In the genomic region with DNA sequence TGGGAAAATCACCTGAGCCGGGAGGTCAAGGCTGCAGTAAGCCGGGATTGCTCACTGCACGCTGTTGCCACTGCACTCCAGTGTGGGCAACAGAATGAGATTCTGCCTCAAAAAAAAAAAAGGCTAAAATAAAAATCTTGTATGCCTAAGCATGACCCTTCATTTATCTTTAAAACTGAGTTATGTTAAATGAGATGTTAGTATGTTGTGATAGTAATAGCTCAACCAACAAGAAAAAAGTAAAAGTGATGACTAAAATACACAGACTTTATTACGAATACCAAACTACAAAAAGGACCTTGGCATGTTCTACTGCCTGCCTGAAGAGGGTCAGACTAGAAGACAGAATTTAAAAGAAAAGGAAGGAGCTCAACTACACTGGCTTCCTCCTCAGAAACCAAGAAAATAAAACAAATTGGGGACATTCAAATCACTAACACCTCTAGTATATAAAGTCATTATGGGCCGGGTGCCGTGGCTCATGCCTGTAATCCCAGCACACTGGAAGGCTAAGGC, we compare ENCODE assay signal across 2 cellular contexts.
TF ChIP-seq lines count a peak whose summit lies in the region.

No MANE protein-coding gene starts in this region.

TF ChIP-seq in HEK293, 187 proteins besides CTCF, POLR2A, EP300 and RAD21:
- TF ChIP-seq AEBP2 (tag by site-specific recombination; IDR thresholded peaks at IDR 0.05; ENCODE audit: borderline replicate concordance) = no peak
- peak; percentile 99 for TF ChIP-seq ZNF664 (tag by site-specific recombination; IDR thresholded peaks at IDR 0.05)
- TF ChIP-seq ZNF239 (tag by site-specific recombination; IDR thresholded peaks at IDR 0.05) = no peak
- TF ChIP-seq ZBTB1 (tag by site-specific recombination; IDR thresholded peaks at IDR 0.05) = no peak
- peak; percentile 28; the same call in 1 of the 2 replicates for TF ChIP-seq ZNF335 (tag by site-specific recombination; conservative IDR thresholded peaks at IDR 0.05)
- TF ChIP-seq ZSCAN30 (tag by site-specific recombination; IDR thresholded peaks at IDR 0.05) = no peak
- no peak for TF ChIP-seq ZFP37 (tag by site-specific recombination; IDR thresholded peaks at IDR 0.05)

TF ChIP-seq in GM12878, 131 proteins besides CTCF, POLR2A, EP300 and RAD21 (continued from another document):
- TF ChIP-seq RBBP5 (conservative IDR thresholded peaks at IDR 0.05) (no peak), EED (IDR thresholded peaks at IDR 0.05; ENCODE audit: low read depth) (no peak), FOXM1 (IDR thresholded peaks at IDR 0.05; ENCODE audit: low read depth, low read length) (no peak), RUNX3 (IDR thresholded peaks at IDR 0.05; ENCODE audit: low read length) (no peak), MEF2B (IDR thresholded peaks at IDR 0.05; ENCODE audit: partially characterized antibody, poor library complexity, severe bottlenecking) (no peak), EZH2 (IDR thresholded peaks at IDR 0.05; ENCODE audit: borderline replicate concordance, control insufficient read depth, low read depth, low read length) (no peak), TCF7 (IDR thresholded peaks at IDR 0.05; ENCODE audit: borderline replicate concordance) (no peak), USF1 (IDR thresholded peaks at IDR 0.05; ENCODE audit: borderline replicate concordance, extremely low read length, insufficient read depth, low read depth, low read length) (no peak), ZNF207 (IDR thresholded peaks at IDR 0.05; ENCODE audit: borderline replicate concordance) (no peak), CREM (IDR thresholded peaks at IDR 0.05; ENCODE audit: low read depth) (no peak)
- TF ChIP-seq, protein P1, sequence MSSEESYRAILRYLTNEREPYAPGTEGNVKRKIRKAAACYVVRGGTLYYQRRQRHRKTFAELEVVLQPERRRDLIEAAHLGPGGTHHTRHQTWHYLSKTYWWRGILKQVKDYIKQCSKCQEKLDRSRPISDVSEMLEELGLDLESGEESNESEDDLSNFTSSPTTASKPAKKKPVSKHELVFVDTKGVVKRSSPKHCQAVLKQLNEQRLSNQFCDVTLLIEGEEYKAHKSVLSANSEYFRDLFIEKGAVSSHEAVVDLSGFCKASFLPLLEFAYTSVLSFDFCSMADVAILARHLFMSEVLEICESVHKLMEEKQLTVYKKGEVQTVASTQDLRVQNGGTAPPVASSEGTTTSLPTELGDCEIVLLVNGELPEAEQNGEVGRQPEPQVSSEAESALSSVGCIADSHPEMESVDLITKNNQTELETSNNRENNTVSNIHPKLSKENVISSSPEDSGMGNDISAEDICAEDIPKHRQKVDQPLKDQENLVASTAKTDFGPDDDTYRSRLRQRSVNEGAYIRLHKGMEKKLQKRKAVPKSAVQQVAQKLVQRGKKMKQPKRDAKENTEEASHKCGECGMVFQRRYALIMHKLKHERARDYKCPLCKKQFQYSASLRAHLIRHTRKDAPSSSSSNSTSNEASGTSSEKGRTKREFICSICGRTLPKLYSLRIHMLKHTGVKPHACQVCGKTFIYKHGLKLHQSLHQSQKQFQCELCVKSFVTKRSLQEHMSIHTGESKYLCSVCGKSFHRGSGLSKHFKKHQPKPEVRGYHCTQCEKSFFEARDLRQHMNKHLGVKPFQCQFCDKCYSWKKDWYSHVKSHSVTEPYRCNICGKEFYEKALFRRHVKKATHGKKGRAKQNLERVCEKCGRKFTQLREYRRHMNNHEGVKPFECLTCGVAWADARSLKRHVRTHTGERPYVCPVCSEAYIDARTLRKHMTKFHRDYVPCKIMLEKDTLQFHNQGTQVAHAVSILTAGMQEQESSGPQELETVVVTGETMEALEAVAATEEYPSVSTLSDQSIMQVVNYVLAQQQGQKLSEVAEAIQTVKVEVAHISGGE (CRISPR knock-in tag; IDR thresholded peaks at IDR 0.05) = no peak
